Comparison of ENCODE assay signal across 23 cellular contexts in the genomic region with DNA sequence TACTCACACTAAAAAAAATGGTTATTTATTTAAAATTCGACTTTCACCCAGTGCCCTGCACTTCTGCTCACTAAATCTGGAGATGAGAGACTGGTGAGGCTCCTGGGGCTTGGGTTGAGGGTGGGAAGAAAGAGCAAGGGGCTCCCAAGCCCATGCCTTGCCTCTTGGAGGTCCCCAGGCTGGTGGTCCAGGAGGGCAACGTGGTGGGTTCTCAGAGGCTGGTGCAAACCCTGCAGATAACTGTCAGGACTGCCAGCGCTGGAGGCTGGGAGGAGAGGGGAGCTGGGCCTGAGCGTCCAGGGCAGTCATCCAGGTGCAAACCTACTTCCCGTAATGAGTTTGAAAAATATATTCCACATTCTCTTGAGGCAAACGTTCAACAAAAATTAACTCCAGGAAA.
"Had no signal": no experiment of that assay in that cellular context is flagged by ENCODE, and none has a peak within 500 bp of the region (broad histone marks: within the 10 kb centered on the region; RNA-seq: fewer than 3 reads in every experiment).

No MANE protein-coding gene starts in this region.

- H3K4me1 ChIP-seq: colonic mucosa, esophagus muscularis mucosa, esophagus squamous epithelium, foreskin keratinocyte, gastrocnemius medialis, gastroesophageal sphincter, heart left ventricle, heart right ventricle had no signal

- H3K27me3 ChIP-seq: colonic mucosa, esophagus squamous epithelium, foreskin keratinocyte, gastroesophageal sphincter had no signal

- H3K27ac ChIP-seq: colonic mucosa, coronary artery, dorsolateral prefrontal cortex, epithelial cell of prostate, esophagus muscularis mucosa, esophagus squamous epithelium, foreskin keratinocyte, gastrocnemius medialis, gastroesophageal sphincter, heart left ventricle, heart right ventricle had no signal

- H3K27me3 Mint-ChIP-seq: dendritic cell treated with granulocyte-macrophage colony-stimulating factor and Interleukin-4, amounts not matched to agents 40 ng/mL and 50 ng/mL, for 4 days; effector memory CD8-positive, alpha-beta T cell had no signal

- H3K4me3 Mint-ChIP-seq: dendritic cell treated with granulocyte-macrophage colony-stimulating factor and Interleukin-4, amounts not matched to agents 40 ng/mL and 50 ng/mL, for 4 days; effector memory CD8-positive, alpha-beta T cell; endodermal cell had no signal

- H3K9me3 ChIP-seq: colonic mucosa, esophagus muscularis mucosa, esophagus squamous epithelium, gastrocnemius medialis, gastroesophageal sphincter, heart left ventricle, heart right ventricle had no signal

- H3K4me3 ChIP-seq: colonic mucosa, coronary artery, dorsolateral prefrontal cortex, esophagus muscularis mucosa, esophagus squamous epithelium, gastrocnemius medialis, gastroesophageal sphincter, heart left ventricle, heart right ventricle had no signal

- DNase-seq: colonic mucosa; cortex of kidney; dermis blood vessel endothelial cell; dorsolateral prefrontal cortex; effector CD4-positive, alpha-beta T cell; effector CD8-positive, alpha-beta T cell; effector memory CD4-positive, alpha-beta T cell; effector memory CD8-positive, alpha-beta T cell; endodermal cell; erythroblast; esophagus squamous epithelium; foreskin fibroblast; foreskin keratinocyte; foreskin melanocyte; gastrocnemius medialis; glutamatergic neuron; heart left ventricle; heart right ventricle had no signal

- H3K36me3 ChIP-seq: colonic mucosa, esophagus muscularis mucosa, esophagus squamous epithelium, gastrocnemius medialis, gastroesophageal sphincter, heart left ventricle, heart right ventricle had no signal

- H3K27ac Mint-ChIP-seq: dendritic cell treated with granulocyte-macrophage colony-stimulating factor and Interleukin-4, amounts not matched to agents 40 ng/mL and 50 ng/mL, for 4 days; effector memory CD8-positive, alpha-beta T cell; endodermal cell had no signal

- H3K4me1 Mint-ChIP-seq: endodermal cell had no signal
